In genomic region chr2:208935531-208935930, GRCh38 we compare ENCODE assay signal across 6 cellular contexts.
"Had no signal": no experiment of that assay in that cellular context is flagged by ENCODE, and none has a peak within 500 bp of the region (broad histone marks: within the 10 kb centered on the region; RNA-seq: fewer than 3 reads in every experiment).

No MANE protein-coding gene starts in this region.

- H3K27me3 Mint-ChIP-seq: IgD-negative memory B cell had no signal

- H3K9me3 Mint-ChIP-seq: IgD-negative memory B cell had no signal

- H3K27ac ChIP-seq: HL-60 had no signal

- H3K4me3 Mint-ChIP-seq: IgD-negative memory B cell had no signal

- H3K36me3 Mint-ChIP-seq: IgD-negative memory B cell had no signal

- H3K27ac Mint-ChIP-seq: IgD-negative memory B cell had no signal

- H3K4me1 Mint-ChIP-seq: IgD-negative memory B cell had no signal

- H3K4me3 ChIP-seq: K562 had no signal

- DNase-seq: IMR-90, KBM-7 had no signal

- ATAC-seq: HepG2, K562 had no signal
